Comparison of ENCODE assay signal across 6 cellular contexts in genomic region chr11:65898656-65899355, GRCh38. TPM values are rescaled to one million over a fixed set of nuclear protein-coding genes. Genes with fewer than 3 reads are reported as not detected.
A peak's percentile ranks its signal among the peaks of the same experiment; 100 is the strongest.
DNase-seq lines count a peak whose midpoint lies in the region; ATAC-seq and TF ChIP-seq lines count a peak whose summit lies in the region.

No MANE protein-coding gene starts in this region.

- peaks cover 23% of the 10 kb centered on the region for H3K4me1 ChIP-seq in DND-41 (ENCODE audit: insufficient read depth, low read length)

- H3K9me3 ChIP-seq in DND-41 (ENCODE audit: insufficient read depth, low read length, severe bottlenecking) = no peaks in the 10 kb centered on the region

- DNase-seq in DND-41 (no peak), amniotic epithelial cell (ENCODE audit: low read depth) (peak; percentile 31), myocyte (ENCODE audit: low read depth) (peak; percentile 26), NCI-H2107 (lab: John Stamatoyannopoulos, UW) (no peak), omental fat pad (ENCODE audit: low spot score) (no peak)
- DNase-seq in stimulated activated CD4-positive, alpha-beta T cell treated with anti-CD3 and anti-CD28 coated beads, Interleukin-12 subunit alpha, Interleukin-12 subunit beta, amount 100 ng/mL, for 4 hours = no peak

- H3K27ac ChIP-seq in DND-41 (ENCODE audit: low read length) = no peak overlapping the region

- H3K4me3 ChIP-seq in DND-41 (ENCODE audit: low read depth in 1 of 2, low read length in 2 of 2) = peak overlapping the region in 1 of 2 experiments; percentile 53; a peak in 2 of 4 replicates

- H4K20me1 ChIP-seq in DND-41 (ENCODE audit: insufficient read depth, low read length) = 0 out of 2 replicates have a peak, but pooled peaks cover 5% of the 10 kb centered on the region

- H3K79me2 ChIP-seq in DND-41 (ENCODE audit: insufficient read depth, low read length) = no peaks in the 10 kb centered on the region

- no peak for TF ChIP-seq CTCF in DND-41 (IDR thresholded peaks at IDR 0.05; ENCODE audit: borderline replicate concordance, extremely low read depth, low read length, poor library complexity, severe bottlenecking)
- no peak for TF ChIP-seq CTCF in omental fat pad (IDR thresholded peaks at IDR 0.05)

- H3K36me3 ChIP-seq in DND-41 (ENCODE audit: insufficient read depth, low read length) = no peaks in the 10 kb centered on the region

- H3K9ac ChIP-seq in DND-41 (ENCODE audit: low read depth, low read length) = peak overlapping the region; percentile 43; the same call in 1 of the 2 replicates

- ATAC-seq in DND-41 (ENCODE audit: insufficient read depth, low read depth) (no peak), omental fat pad (ENCODE audit: low FRiP score) (no peak)

- H3K4me2 ChIP-seq in DND-41 (ENCODE audit: insufficient read depth, low read length) = peak overlapping the region; percentile 69

- H2AFZ ChIP-seq in DND-41 (ENCODE audit: low read depth, low read length) = peak overlapping the region; percentile 41; the same call in 1 of the 2 replicates

- H3K27me3 ChIP-seq in DND-41 (ENCODE audit: insufficient read depth, low read length, poor library complexity) = peaks cover 46% of the 10 kb centered on the region

RNA-seq across cellular contexts. Expression of gene FOSL1, which starts 1.4 kb away (rescaled TPM):
- total RNA-seq in myocyte (7.5 and 11.6 TPM in 2 replicates), omental fat pad (100 to 1,000 TPM in 2 of 4 donors, 10 to 100 TPM in 1, 1 to 10 TPM in 1; 2.8 to 223 (median 57.0) TPM)
- 9.1 TPM for polyA plus RNA-seq in myocyte (2012)

RNA-seq across cellular contexts. Expression of gene CCDC85B, which starts 8.3 kb away (rescaled TPM):
- total RNA-seq in myocyte (76.4 and 102 TPM in 2 replicates), omental fat pad (10 to 100 TPM; 40.2 to 85.9 (median 59.4) TPM)
- polyA plus RNA-seq in myocyte (2012) = 61.1 TPM

RNA-seq across cellular contexts. Expression of gene FIBP, which starts 10.5 kb away (rescaled TPM):
- total RNA-seq in myocyte = 92.4 and 103 TPM in 2 replicates
- 116 TPM for polyA plus RNA-seq in myocyte (2012)
- total RNA-seq in omental fat pad = 10 to 100 TPM; 48.8 to 66.4 (median 54.6) TPM

RNA-seq across cellular contexts. Expression of gene CTSW, which starts 19.2 kb away (rescaled TPM):
- total RNA-seq in myocyte (not detected in 2 replicates), omental fat pad (1 to 10 TPM; 1.6 to 3.9 (median 2.8) TPM)
- 0.13 TPM for polyA plus RNA-seq in myocyte (2012)

RNA-seq across cellular contexts. Expression of gene C11orf68, which starts 20.1 kb away (rescaled TPM):
- total RNA-seq in myocyte (30.5 and 36.2 TPM in 2 replicates), omental fat pad (10 to 100 TPM; 14.0 to 18.8 (median 17.5) TPM)
- polyA plus RNA-seq in myocyte (2012) = 74.2 TPM

Comparison
In these comparisons a context has a peak if more than half of its experiments do, and no peak if none do; other contexts are left out.
1. DNase-seq: peak in amniotic epithelial cell (single experiment) and myocyte (single experiment); none in DND-41 (single experiment), NCI-H2107 (single experiment), omental fat pad (single experiment) and stimulated activated CD4-positive, alpha-beta T cell treated with anti-CD3 and anti-CD28 coated beads, Interleukin-12 subunit alpha, Interleukin-12 subunit beta, amount 100 ng/mL, for 4 hours (single experiment).